ENCODE assay signal across 18 cellular contexts in the genomic region with DNA sequence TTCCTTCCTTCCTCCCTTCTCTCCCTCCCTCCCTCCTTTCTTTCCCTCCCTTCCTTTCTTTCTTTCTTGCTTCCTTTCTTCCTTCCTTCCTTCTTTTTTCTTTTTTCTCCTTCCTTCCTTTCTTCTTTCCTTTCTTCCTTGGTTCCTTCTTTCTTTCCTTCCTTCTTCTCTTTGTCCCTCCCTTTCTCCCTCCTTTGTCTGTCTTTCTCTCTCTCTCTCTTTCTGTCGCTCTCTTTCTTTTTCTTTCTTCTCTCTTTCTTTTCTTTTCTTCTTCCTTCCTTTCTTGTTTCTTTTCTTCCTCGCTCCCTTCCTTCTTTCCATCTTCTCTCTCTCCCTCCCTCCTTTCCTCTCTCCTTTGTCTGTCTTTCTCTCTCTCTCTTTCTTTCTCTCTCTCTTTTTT.
"Had no signal": no experiment of that assay in that cellular context is flagged by ENCODE, and none has a peak within 500 bp of the region (broad histone marks: within the 10 kb centered on the region; RNA-seq: fewer than 3 reads in every experiment).

No MANE protein-coding gene starts in this region.

- FAIRE-seq: small intestine, urothelium cell line had no signal

- H3K4me3 ChIP-seq: dorsolateral prefrontal cortex, heart left ventricle, right atrium auricular region, suprapubic skin, thyroid gland had no signal

- H3K36me3 ChIP-seq: heart left ventricle, neutrophil, right atrium auricular region, suprapubic skin, thyroid gland had no signal

- H3K36me3 Mint-ChIP-seq: naive thymus-derived CD4-positive, alpha-beta T cell; type B pancreatic cell had no signal

- H3K27ac Mint-ChIP-seq: naive thymus-derived CD4-positive, alpha-beta T cell; type B pancreatic cell had no signal

- H3K27me3 ChIP-seq: heart left ventricle, neutrophil, right atrium auricular region, suprapubic skin, thyroid gland had no signal

- H3K9me3 ChIP-seq: heart left ventricle, neutrophil, right atrium auricular region, suprapubic skin, thyroid gland had no signal

- ATAC-seq: heart left ventricle; left colon; naive thymus-derived CD4-positive, alpha-beta T cell had no signal

- DNase-seq: cortex of kidney; dorsolateral prefrontal cortex; effector CD8-positive, alpha-beta T cell; foreskin melanocyte; heart left ventricle; hippocampal formation; left colon; naive thymus-derived CD4-positive, alpha-beta T cell; posterior cingulate gyrus; small intestine; stimulated activated CD4-positive, alpha-beta T cell treated with anti-CD3 and anti-CD28 coated beads, Interleukin-2, amount 100 ng/mL, for 48 hours; stimulated activated naive CD4-positive, alpha-beta T cell treated with Interleukin-2 at 50 U/mL for 16 hours; thyroid gland had no signal

- H3K9me3 Mint-ChIP-seq: type B pancreatic cell had no signal

- H3K27ac ChIP-seq: dorsolateral prefrontal cortex, heart left ventricle, neutrophil, right atrium auricular region, suprapubic skin, thyroid gland had no signal

- H3K4me3 Mint-ChIP-seq: naive thymus-derived CD4-positive, alpha-beta T cell; type B pancreatic cell had no signal

- H3K4me1 ChIP-seq: thyroid gland had no signal
